ENCODE assay signal across 1 cellular context in genomic region chr5:121962943-121963342, GRCh38.
TF ChIP-seq lines count a peak whose summit lies in the region.

No MANE protein-coding gene starts in this region.

TF ChIP-seq in A549, 52 proteins besides CTCF, POLR2A, EP300 and RAD21 (continued from another document):
- TF ChIP-seq, protein P1, sequence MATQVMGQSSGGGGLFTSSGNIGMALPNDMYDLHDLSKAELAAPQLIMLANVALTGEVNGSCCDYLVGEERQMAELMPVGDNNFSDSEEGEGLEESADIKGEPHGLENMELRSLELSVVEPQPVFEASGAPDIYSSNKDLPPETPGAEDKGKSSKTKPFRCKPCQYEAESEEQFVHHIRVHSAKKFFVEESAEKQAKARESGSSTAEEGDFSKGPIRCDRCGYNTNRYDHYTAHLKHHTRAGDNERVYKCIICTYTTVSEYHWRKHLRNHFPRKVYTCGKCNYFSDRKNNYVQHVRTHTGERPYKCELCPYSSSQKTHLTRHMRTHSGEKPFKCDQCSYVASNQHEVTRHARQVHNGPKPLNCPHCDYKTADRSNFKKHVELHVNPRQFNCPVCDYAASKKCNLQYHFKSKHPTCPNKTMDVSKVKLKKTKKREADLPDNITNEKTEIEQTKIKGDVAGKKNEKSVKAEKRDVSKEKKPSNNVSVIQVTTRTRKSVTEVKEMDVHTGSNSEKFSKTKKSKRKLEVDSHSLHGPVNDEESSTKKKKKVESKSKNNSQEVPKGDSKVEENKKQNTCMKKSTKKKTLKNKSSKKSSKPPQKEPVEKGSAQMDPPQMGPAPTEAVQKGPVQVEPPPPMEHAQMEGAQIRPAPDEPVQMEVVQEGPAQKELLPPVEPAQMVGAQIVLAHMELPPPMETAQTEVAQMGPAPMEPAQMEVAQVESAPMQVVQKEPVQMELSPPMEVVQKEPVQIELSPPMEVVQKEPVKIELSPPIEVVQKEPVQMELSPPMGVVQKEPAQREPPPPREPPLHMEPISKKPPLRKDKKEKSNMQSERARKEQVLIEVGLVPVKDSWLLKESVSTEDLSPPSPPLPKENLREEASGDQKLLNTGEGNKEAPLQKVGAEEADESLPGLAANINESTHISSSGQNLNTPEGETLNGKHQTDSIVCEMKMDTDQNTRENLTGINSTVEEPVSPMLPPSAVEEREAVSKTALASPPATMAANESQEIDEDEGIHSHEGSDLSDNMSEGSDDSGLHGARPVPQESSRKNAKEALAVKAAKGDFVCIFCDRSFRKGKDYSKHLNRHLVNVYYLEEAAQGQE (IDR thresholded peaks at IDR 0.05): no peak
- TF ChIP-seq JUN (IDR thresholded peaks at IDR 0.05): no peak
- TF ChIP-seq SREBF2 (IDR thresholded peaks at IDR 0.05): no peak
- TF ChIP-seq CBX8 (IDR thresholded peaks at IDR 0.05): no peak
- TF ChIP-seq, protein P2, sequence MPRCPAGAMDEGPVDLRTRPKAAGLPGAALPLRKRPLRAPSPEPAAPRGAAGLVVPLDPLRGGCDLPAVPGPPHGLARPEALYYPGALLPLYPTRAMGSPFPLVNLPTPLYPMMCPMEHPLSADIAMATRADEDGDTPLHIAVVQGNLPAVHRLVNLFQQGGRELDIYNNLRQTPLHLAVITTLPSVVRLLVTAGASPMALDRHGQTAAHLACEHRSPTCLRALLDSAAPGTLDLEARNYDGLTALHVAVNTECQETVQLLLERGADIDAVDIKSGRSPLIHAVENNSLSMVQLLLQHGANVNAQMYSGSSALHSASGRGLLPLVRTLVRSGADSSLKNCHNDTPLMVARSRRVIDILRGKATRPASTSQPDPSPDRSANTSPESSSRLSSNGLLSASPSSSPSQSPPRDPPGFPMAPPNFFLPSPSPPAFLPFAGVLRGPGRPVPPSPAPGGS (IDR thresholded peaks at IDR 0.05): no peak
- TF ChIP-seq ZFP36 (IDR thresholded peaks at IDR 0.05; ENCODE audit: borderline replicate concordance, partially characterized antibody): no peak
- no peak for TF ChIP-seq HMGXB4 (CRISPR knock-in tag; IDR thresholded peaks at IDR 0.05; ENCODE audit: borderline replicate concordance)
- TF ChIP-seq ESRRA (IDR thresholded peaks at IDR 0.05; ENCODE audit: borderline replicate concordance, low read length): no peak
- TF ChIP-seq JUNB (IDR thresholded peaks at IDR 0.05): no peak
